In genomic region chr14:28709571-28710305, GRCh38 we compare ENCODE assay signal across 26 cellular contexts. TPM values are rescaled to one million over a fixed set of nuclear protein-coding genes. Genes with fewer than 3 reads are reported as not detected.
"Had no signal": no experiment of that assay in that cellular context is flagged by ENCODE, and none has a peak within 500 bp of the region (broad histone marks: within the 10 kb centered on the region; RNA-seq: fewer than 3 reads in every experiment).

No MANE protein-coding gene starts in this region.

- H3K4me1 ChIP-seq: breast epithelium, sigmoid colon had no signal

- H3K4me1 Mint-ChIP-seq: activated naive CD4-positive, alpha-beta T cell treated with anti-CD3 and anti-CD28 coated beads, Interleukin-2, amount 50 U/mL, for 24 hours; central memory CD8-positive, alpha-beta T cell; naive B cell; stimulated activated naive B cell treated with anti-CD40 and anti-IgM and Interleukin-4, amounts not matched to agents 10 μg/mL and 1 μg/mL and 100 μg/mL, for 72 hours had no signal

- ATAC-seq: esophagus mucosa; left ventricle myocardium superior; mucosa of descending colon; stimulated activated naive B cell treated with anti-CD40 and anti-IgM and Interleukin-4, amounts not matched to agents 10 μg/mL and 1 μg/mL and 100 μg/mL, for 72 hours had no signal

- H3K27me3 Mint-ChIP-seq: activated naive CD4-positive, alpha-beta T cell treated with anti-CD3 and anti-CD28 coated beads, Interleukin-2, amount 50 U/mL, for 24 hours; central memory CD8-positive, alpha-beta T cell; naive B cell; stimulated activated naive B cell treated with anti-CD40 and anti-IgM and Interleukin-4, amounts not matched to agents 10 μg/mL and 1 μg/mL and 100 μg/mL, for 72 hours; type B pancreatic cell had no signal

- H3K9me3 ChIP-seq: breast epithelium, sigmoid colon had no signal

- H2AFZ ChIP-seq: hepatocyte had no signal

- H3K36me3 ChIP-seq: breast epithelium, sigmoid colon had no signal

- H3K36me3 Mint-ChIP-seq: activated naive CD4-positive, alpha-beta T cell treated with anti-CD3 and anti-CD28 coated beads, Interleukin-2, amount 50 U/mL, for 24 hours; naive B cell; stimulated activated naive B cell treated with anti-CD40 and anti-IgM and Interleukin-4, amounts not matched to agents 10 μg/mL and 1 μg/mL and 100 μg/mL, for 72 hours; type B pancreatic cell had no signal

- H3K27ac ChIP-seq: breast epithelium, hepatocyte, sigmoid colon had no signal

- DNase-seq: activated gamma-delta T cell treated with Interleukin-2 at 50 U/mL for 16 hours; activated T-cell treated with anti-CD3 and anti-CD28 coated beads, Interleukin-2, amount 50 U/mL, for 1 hour; anterior cingulate cortex; effector memory CD4-positive, alpha-beta T cell; foreskin melanocyte; glutamatergic neuron; left ventricle myocardium superior; mesenchymal stem cell; mucosa of descending colon; naive B cell; occipital lobe; posterior cingulate gyrus; sigmoid colon; stimulated activated CD4-positive, alpha-beta T cell treated with anti-CD3 and anti-CD28 coated beads, Interleukin-2, amount 100 ng/mL, for 48 hours; stimulated activated CD8-positive, alpha-beta memory T cell treated with anti-CD3 and anti-CD28 coated beads, Interleukin-4, amount 100 ng/mL, for 48 hours; stimulated activated naive B cell treated with anti-CD40 and anti-IgM and Interleukin-4, amounts not matched to agents 10 μg/mL and 1 μg/mL and 100 μg/mL, for 72 hours; T-helper 1 cell had no signal

- H3K27ac Mint-ChIP-seq: activated naive CD4-positive, alpha-beta T cell treated with anti-CD3 and anti-CD28 coated beads, Interleukin-2, amount 50 U/mL, for 24 hours; naive B cell; stimulated activated naive B cell treated with anti-CD40 and anti-IgM and Interleukin-4, amounts not matched to agents 10 μg/mL and 1 μg/mL and 100 μg/mL, for 72 hours; type B pancreatic cell had no signal

- H3K4me3 Mint-ChIP-seq: activated naive CD4-positive, alpha-beta T cell treated with anti-CD3 and anti-CD28 coated beads, Interleukin-2, amount 50 U/mL, for 24 hours; central memory CD8-positive, alpha-beta T cell; naive B cell; stimulated activated naive B cell treated with anti-CD40 and anti-IgM and Interleukin-4, amounts not matched to agents 10 μg/mL and 1 μg/mL and 100 μg/mL, for 72 hours; type B pancreatic cell had no signal

- H3K4me3 ChIP-seq: breast epithelium, hepatocyte, mucosa of descending colon, sigmoid colon had no signal

- H3K27me3 ChIP-seq: breast epithelium, hepatocyte, sigmoid colon had no signal

- H3K79me2 ChIP-seq: hepatocyte had no signal

- H3K4me2 ChIP-seq: hepatocyte had no signal

RNA-seq across cellular contexts. Expression of gene FOXG1, which starts 56.8 kb away (rescaled TPM):
- total RNA-seq: breast epithelium, dermis microvascular lymphatic vessel endothelial cell, endothelial cell of umbilical vein, esophagus mucosa, hepatocyte, left ventricle myocardium superior, mucosa of descending colon, renal cortical epithelial cell, sigmoid colon had no signal
- polyA plus RNA-seq: endothelial cell of umbilical vein, hepatocyte had no signal
